ENCODE assay signal across 10 cellular contexts in the genomic region with DNA sequence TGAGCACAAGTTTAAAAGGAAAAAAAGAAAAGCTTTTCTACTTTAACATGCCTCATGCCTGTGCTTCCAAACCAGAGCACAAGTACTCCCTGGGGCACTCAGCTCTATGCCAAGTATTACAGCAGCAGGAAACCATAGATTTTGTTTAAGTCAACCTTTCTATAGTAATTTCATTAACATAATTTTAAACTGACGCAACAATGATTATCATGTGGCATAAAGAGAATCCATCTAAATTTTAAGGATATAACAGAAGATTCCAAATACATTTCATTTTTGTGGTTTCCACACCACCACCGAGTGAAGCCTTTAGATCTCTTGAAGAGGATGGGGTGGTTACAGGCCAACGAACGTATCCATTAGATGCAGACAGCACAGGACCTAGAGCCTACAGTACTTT.
DNase-seq lines count a peak whose midpoint lies in the region; ATAC-seq, FAIRE-seq and TF ChIP-seq lines count a peak whose summit lies in the region.
"Had no signal": no experiment of that assay in that cellular context is flagged by ENCODE, and none has a peak within 500 bp of the region (broad histone marks: within the 10 kb centered on the region; RNA-seq: fewer than 3 reads in every experiment).

No MANE protein-coding gene starts in this region.

- TF ChIP-seq CTCF in nephron (IDR thresholded peaks at IDR 0.05; ENCODE audit: unreplicated experiment in 3 of 3) = no peak
- TF ChIP-seq CTCF in HFFc6 (IDR thresholded peaks at IDR 0.05) = no peak

- 93 to 96% methylated on average over 4 of the region's 4 CpGs for WGBS in GM23248 (ENCODE audit: low coverage in 1 of 2, low lambda C conversion rate in 2 of 2, missing lambda C conversion rate in 2 of 2), 2 experiments

- H3K9ac ChIP-seq in GM23248 = no peak overlapping the region
- H3K9ac ChIP-seq: KMS-11 had no signal

- no peak for FAIRE-seq in GM19239 (lab: Jason Lieb, UNC)

- H3K27ac Mint-ChIP-seq in nephron (peak overlapping the region; percentile 15 to 71 (median 37)), HFFc6 (no peak overlapping the region)
- H3K27ac Mint-ChIP-seq: activated naive CD4-positive, alpha-beta T cell treated with anti-CD3 and anti-CD28 coated beads for 36 hours had no signal

- no peak overlapping the region for H3K27ac ChIP-seq in GM23248
- H3K27ac ChIP-seq: KMS-11 had no signal

- H3K36me3 Mint-ChIP-seq in nephron (ENCODE audit: low read depth) (no peaks in the 10 kb centered on the region), HFFc6 (ENCODE audit: low read depth) (peaks cover 11% of the 10 kb centered on the region; the same call in 1 of the 2 replicates)

- DNase-seq in HuH-7.5 (ENCODE audit: low spot score) (no peak), GM19239 (ENCODE audit: insufficient read length, low spot score) (no peak), HFFc6 (no peak), GM23248 (no peak)
- DNase-seq: activated naive CD4-positive, alpha-beta T cell treated with anti-CD3 and anti-CD28 coated beads for 36 hours had no signal

- H3K4me1 ChIP-seq in GM23248 (ENCODE audit: insufficient read depth) = peaks cover 31% of the 10 kb centered on the region

- no peaks in the 10 kb centered on the region for H3K36me3 ChIP-seq in GM23248 (ENCODE audit: low read depth)

- H3K27me3 Mint-ChIP-seq in nephron (ENCODE audit: low read depth) = no peaks in the 10 kb centered on the region
- no peaks in the 10 kb centered on the region for H3K27me3 Mint-ChIP-seq in HFFc6 (ENCODE audit: insufficient read depth)

- H4K20me1 ChIP-seq in GM23248 (ENCODE audit: insufficient read depth) = no peaks in the 10 kb centered on the region

- H3K4me2 ChIP-seq in GM23248 (ENCODE audit: unreplicated experiment) = no peak overlapping the region
- H3K4me2 ChIP-seq: KMS-11 had no signal

- peaks cover 21% of the 10 kb centered on the region for H3F3A ChIP-seq in GM23248 (ENCODE audit: insufficient read depth)

- peaks cover 5% of the 10 kb centered on the region; the same call in 1 of the 2 replicates for H3K27me3 ChIP-seq in GM23248 (replicated peaks; ENCODE audit: insufficient read depth)

- H3K79me2 ChIP-seq in GM23248 (ENCODE audit: insufficient read depth) = no peaks in the 10 kb centered on the region

- H3K9me3 Mint-ChIP-seq in nephron (no peaks in the 10 kb centered on the region), HFFc6 (no peaks in the 10 kb centered on the region)

- no peaks in the 10 kb centered on the region for H3K9me3 ChIP-seq in GM23248 (ENCODE audit: low read depth)

- in situ Hi-C loops in GM23248 (cut with MboI) = no loop called here

- H3K4me3 Mint-ChIP-seq in nephron (no peak overlapping the region), HFFc6 (no peak overlapping the region)
- H3K4me3 Mint-ChIP-seq: activated naive CD4-positive, alpha-beta T cell treated with anti-CD3 and anti-CD28 coated beads for 36 hours had no signal

- H3K4me3 ChIP-seq in GM23248 = no peak overlapping the region

- peaks cover 47% of the 10 kb centered on the region for H3K4me1 Mint-ChIP-seq in nephron
- peaks cover 72% of the 10 kb centered on the region for H3K4me1 Mint-ChIP-seq in HFFc6 (ENCODE audit: low read depth)

- no peaks in the 10 kb centered on the region for H3K9me2 ChIP-seq in GM23248 (ENCODE audit: insufficient read depth)

- H2AFZ ChIP-seq in GM23248 = no peak overlapping the region

- ATAC-seq in GM18873 (IDR thresholded peaks at IDR 0.05; ENCODE audit: low FRiP score, unreplicated experiment) = peak; percentile 6
- ATAC-seq in HG02763 (IDR thresholded peaks at IDR 0.05; ENCODE audit: unreplicated experiment) = peak; percentile 17
- peak; percentile 72 for ATAC-seq in SK-N-SH treated with all-trans-retinoic acid at 6 μM for 48 hours

TF ChIP-seq in SK-N-SH treated with all-trans-retinoic acid at 6 μM for 48 hours, 23 proteins besides CTCF, POLR2A, EP300 and RAD21 (continues in another document):
- TF ChIP-seq ZNF565 (CRISPR knock-in tag; conservative IDR thresholded peaks at IDR 0.05; ENCODE audit: low read depth) (no peak), PATZ1 (CRISPR knock-in tag; IDR thresholded peaks at IDR 0.05; ENCODE audit: borderline replicate concordance) (no peak; the same call in 1 of the 2 replicates), PPARA (CRISPR knock-in tag; IDR thresholded peaks at IDR 0.05; ENCODE audit: borderline replicate concordance) (no peak), TOX (CRISPR knock-in tag; IDR thresholded peaks at IDR 0.05; ENCODE audit: borderline replicate concordance) (no peak), SNAI2 (CRISPR knock-in tag; IDR thresholded peaks at IDR 0.05) (no peak), ZNF70 (CRISPR knock-in tag; IDR thresholded peaks at IDR 0.05) (no peak), TSHZ2 (CRISPR knock-in tag; IDR thresholded peaks at IDR 0.05) (no peak), OSR1 (CRISPR knock-in tag; IDR thresholded peaks at IDR 0.05) (no peak), GLIS3 (CRISPR knock-in tag; IDR thresholded peaks at IDR 0.05) (0 out of 2 replicates have a peak, but pooled peaks have one; percentile 16), ISL1 (CRISPR knock-in tag; IDR thresholded peaks at IDR 0.05) (peak; percentile 50; the same call in 1 of the 2 replicates), ESRRG (CRISPR knock-in tag; IDR thresholded peaks at IDR 0.05) (no peak), CSRNP3 (CRISPR knock-in tag; IDR thresholded peaks at IDR 0.05) (no peak), CSDC2 (CRISPR knock-in tag; IDR thresholded peaks at IDR 0.05) (no peak), ARNTL (CRISPR knock-in tag; IDR thresholded peaks at IDR 0.05; ENCODE audit: borderline replicate concordance, low read depth) (no peak), BACH2 (CRISPR knock-in tag; IDR thresholded peaks at IDR 0.05; ENCODE audit: borderline replicate concordance) (no peak)
- TF ChIP-seq, protein P1, sequence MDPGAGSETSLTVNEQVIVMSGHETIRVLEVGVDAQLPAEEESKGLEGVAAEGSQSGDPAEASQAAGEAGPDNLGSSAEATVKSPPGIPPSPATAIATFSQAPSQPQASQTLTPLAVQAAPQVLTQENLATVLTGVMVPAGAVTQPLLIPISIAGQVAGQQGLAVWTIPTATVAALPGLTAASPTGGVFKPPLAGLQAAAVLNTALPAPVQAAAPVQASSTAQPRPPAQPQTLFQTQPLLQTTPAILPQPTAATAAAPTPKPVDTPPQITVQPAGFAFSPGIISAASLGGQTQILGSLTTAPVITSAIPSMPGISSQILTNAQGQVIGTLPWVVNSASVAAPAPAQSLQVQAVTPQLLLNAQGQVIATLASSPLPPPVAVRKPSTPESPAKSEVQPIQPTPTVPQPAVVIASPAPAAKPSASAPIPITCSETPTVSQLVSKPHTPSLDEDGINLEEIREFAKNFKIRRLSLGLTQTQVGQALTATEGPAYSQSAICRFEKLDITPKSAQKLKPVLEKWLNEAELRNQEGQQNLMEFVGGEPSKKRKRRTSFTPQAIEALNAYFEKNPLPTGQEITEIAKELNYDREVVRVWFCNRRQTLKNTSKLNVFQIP (CRISPR knock-in tag; IDR thresholded peaks at IDR 0.05; ENCODE audit: borderline replicate concordance, low read depth) = no peak

Comparison
In these comparisons a context has a peak if more than half of its experiments do, and no peak if none do; other contexts are left out.
1. ATAC-seq: peak in every context shown above with its lines; median percentile 72 in SK-N-SH treated with all-trans-retinoic acid at 6 μM for 48 hours; 17 in HG02763; 6 in GM18873.